Comparison of ENCODE assay signal across 8 cellular contexts in the genomic region with DNA sequence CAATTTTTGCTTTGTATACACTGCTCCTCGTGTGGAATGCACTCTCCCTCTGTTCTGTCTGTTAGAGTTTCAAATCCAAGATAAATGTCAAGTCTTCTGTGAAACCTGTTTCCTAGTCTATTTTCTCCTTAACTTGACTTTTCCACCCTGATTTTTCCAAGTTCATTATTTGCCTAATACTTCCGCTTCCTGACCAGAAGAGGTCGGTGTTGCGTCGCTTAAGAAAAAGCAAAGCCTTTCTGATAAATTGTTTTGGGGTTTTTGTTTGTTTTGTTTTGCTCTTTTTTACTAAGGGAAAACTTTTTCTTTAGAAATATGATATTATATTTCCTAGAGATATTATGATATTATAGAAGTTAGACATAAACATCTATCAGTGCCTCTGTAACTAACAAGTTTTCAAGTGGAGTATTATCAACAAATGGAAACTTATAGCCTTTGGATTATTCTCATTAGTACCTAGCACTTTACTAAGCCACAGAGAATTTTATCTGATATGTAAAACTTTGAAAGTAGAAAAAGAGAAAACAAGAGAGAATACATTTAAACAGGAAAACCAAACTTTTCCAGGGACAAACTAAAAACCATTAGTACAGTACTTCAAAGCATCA. TPM values are rescaled to one million over a fixed set of nuclear protein-coding genes. Genes with fewer than 3 reads are reported as not detected.
A peak's percentile ranks its signal among the peaks of the same experiment; 100 is the strongest.
DNase-seq lines count a peak whose midpoint lies in the region; ATAC-seq and TF ChIP-seq lines count a peak whose summit lies in the region.

No MANE protein-coding gene starts in this region.

- H3F3A ChIP-seq in MM.1S (ENCODE audit: insufficient read depth, low read length) = no peaks in the 10 kb centered on the region

- no peak overlapping the region for H3K9ac ChIP-seq in MM.1S (ENCODE audit: low read length)

- no peaks in the 10 kb centered on the region for H4K20me1 ChIP-seq in MM.1S (ENCODE audit: insufficient read depth, low read length)

- no peaks in the 10 kb centered on the region for H3K27me3 ChIP-seq in cardiac muscle cell
- no peaks in the 10 kb centered on the region for H3K27me3 ChIP-seq in MM.1S (replicated peaks; ENCODE audit: insufficient read depth, low read length)

- H3K4me2 ChIP-seq in MM.1S (ENCODE audit: low read depth, low read length) = no peak overlapping the region

- H3K27ac Mint-ChIP-seq in activated B cell treated with CpG ODN at 0.5 μM for 24 hours = no peak overlapping the region

- no peak overlapping the region for H3K4me3 ChIP-seq in cardiac muscle cell
- no peak overlapping the region for H3K4me3 ChIP-seq in MM.1S (ENCODE audit: low read length)

- peaks cover 2% of the 10 kb centered on the region for H3K27me3 Mint-ChIP-seq in activated B cell treated with CpG ODN at 0.5 μM for 24 hours

- intact Hi-C loops in Right ventricle myocardium superior (cut with DNase I) (no loop called here), activated B cell treated with CpG ODN at 0.5 μM for 24 hours (cut with micrococcal nuclease) (loop anchor here (1.0 to 2.0 kb wide), 8 partner anchors 20 to 1544 kb away; no protein-coding TSS in a partner anchor), head of caudate nucleus (cut with DNase I) (loop anchor here (5.0 kb wide), 1 partner anchor 121 kb away; the partner anchor contains the start of gene LMNB1)

- H3K27ac ChIP-seq in cardiac muscle cell (no peak overlapping the region), MM.1S (ENCODE audit: low read length) (no peak overlapping the region)

- CTCF ChIA-PET in activated B cell treated with CpG ODN at 0.5 μM for 24 hours (lab: Charles Lee) = interaction anchor here (1.1 to 5.8 kb wide), 5 partner anchors 122 to 658 kb away, joined by 3 to 35 read pairs (median 6); no protein-coding TSS in a partner anchor

- H3K4me1 Mint-ChIP-seq in activated B cell treated with CpG ODN at 0.5 μM for 24 hours = peaks cover 6% of the 10 kb centered on the region

- no peak overlapping the region for H2AFZ ChIP-seq in MM.1S (ENCODE audit: low read length)

- no peaks in the 10 kb centered on the region for H3K9me2 ChIP-seq in MM.1S (replicated peaks; ENCODE audit: insufficient read depth, low read length)

- H3K9me3 ChIP-seq in cardiac muscle cell (ENCODE audit: low read depth) (no peaks in the 10 kb centered on the region), MM.1S (replicated peaks; ENCODE audit: insufficient read depth, low read length) (no peaks in the 10 kb centered on the region)

- DNase-seq in cardiac muscle cell (ENCODE audit: low read depth in 1 of 2, low spot score in 1 of 2) = peak; percentile 61 to 69
- no peak for DNase-seq in Right ventricle myocardium superior
- peak; percentile 46 for DNase-seq in MM.1S
- no peak for DNase-seq in activated B cell treated with CpG ODN at 0.5 μM for 24 hours
- DNase-seq in head of caudate nucleus = peak in 24 of 42 donors; percentile 10 to 68 (median 30)
- peak; percentile 27 for DNase-seq in stimulated activated CD4-positive, alpha-beta T cell treated with anti-CD3 and anti-CD28 coated beads, Interleukin-15, amount 100 ng/mL, for 24 hours

- H3K4me1 ChIP-seq in cardiac muscle cell (ENCODE audit: low read depth) = no peaks in the 10 kb centered on the region
- H3K4me1 ChIP-seq in MM.1S (ENCODE audit: low read length) = peaks cover 3% of the 10 kb centered on the region; the same call in 1 of the 2 replicates

- no peak for ATAC-seq in Right ventricle myocardium superior (ENCODE audit: poor library complexity)
- no peak for ATAC-seq in activated B cell treated with CpG ODN at 0.5 μM for 24 hours (ENCODE audit: low read depth)
- no peak for ATAC-seq in GM21423 (IDR thresholded peaks at IDR 0.05; ENCODE audit: unreplicated experiment)
- no peak for ATAC-seq in HG02840 (IDR thresholded peaks at IDR 0.05; ENCODE audit: low FRiP score, unreplicated experiment)

- no peaks in the 10 kb centered on the region for H3K79me2 ChIP-seq in MM.1S (ENCODE audit: low read length)

- POLR2A ChIA-PET in activated B cell treated with CpG ODN at 0.5 μM for 24 hours (lab: Charles Lee) = no interaction called here

- H3K36me3 Mint-ChIP-seq in activated B cell treated with CpG ODN at 0.5 μM for 24 hours (ENCODE audit: low read depth) = no peaks in the 10 kb centered on the region

- no peaks in the 10 kb centered on the region for H3K36me3 ChIP-seq in cardiac muscle cell
- no peaks in the 10 kb centered on the region for H3K36me3 ChIP-seq in MM.1S (replicated peaks; ENCODE audit: insufficient read depth, low read length)

- H3K9me3 Mint-ChIP-seq in activated B cell treated with CpG ODN at 0.5 μM for 24 hours = no peaks in the 10 kb centered on the region

- H3K4me3 Mint-ChIP-seq in activated B cell treated with CpG ODN at 0.5 μM for 24 hours = no peak overlapping the region

- TF ChIP-seq CTCF in cardiac muscle cell (IDR thresholded peaks at IDR 0.05; ENCODE audit: low read depth, low read length) (peak; percentile 87), MM.1S (IDR thresholded peaks at IDR 0.05; ENCODE audit: low read length) (peak; percentile 82), activated B cell treated with CpG ODN at 0.5 μM for 24 hours (IDR thresholded peaks at IDR 0.05) (peak; percentile 51)

RNA-seq across cellular contexts. Expression of gene PHAX, which starts 55.8 kb away (rescaled TPM):
- total RNA-seq in cardiac muscle cell (26.4 and 37.9 TPM in 2 replicates), Right ventricle myocardium superior (27.7 TPM), activated B cell treated with CpG ODN at 0.5 μM for 24 hours (31.0 and 33.3 TPM in 2 replicates)
- 42.8 and 46.0 TPM in 2 replicates for polyA plus RNA-seq in cardiac muscle cell

Comparison
In these comparisons a context has a peak if more than half of its experiments do, and no peak if none do; other contexts are left out.
1. DNase-seq: peak in cardiac muscle cell (2 of 2), MM.1S (single experiment), head of caudate nucleus (24 of 42) and stimulated activated CD4-positive, alpha-beta T cell treated with anti-CD3 and anti-CD28 coated beads, Interleukin-15, amount 100 ng/mL, for 24 hours (single experiment); none in Right ventricle myocardium superior (single experiment) and activated B cell treated with CpG ODN at 0.5 μM for 24 hours (single experiment).
2. Peak in every context shown above with its lines, with median percentiles within 50 percentile points of each other: CTCF ChIP-seq.